Comparison of ENCODE assay signal across 9 cellular contexts in genomic region chr6:30829639-30830250, GRCh38. TPM values are rescaled to one million over a fixed set of nuclear protein-coding genes. Genes with fewer than 3 reads are reported as not detected.
DNase-seq lines count a peak whose midpoint lies in the region; ATAC-seq and TF ChIP-seq lines count a peak whose summit lies in the region.
"Had no signal": no experiment of that assay in that cellular context is flagged by ENCODE, and none has a peak within 500 bp of the region (broad histone marks: within the 10 kb centered on the region; RNA-seq: fewer than 3 reads in every experiment).

No MANE protein-coding gene starts in this region.

- H3K27ac ChIP-seq in DND-41 (ENCODE audit: low read length): peak overlapping the region; percentile 96
- no peak overlapping the region for H3K27ac ChIP-seq in PC-3 (ENCODE audit: low read length)
- no peak overlapping the region for H3K27ac ChIP-seq in duodenal mucosa (ENCODE audit: low read depth, low read length)
- H3K27ac ChIP-seq in psoas muscle: peak overlapping the region; percentile 95
- no peak overlapping the region for H3K27ac ChIP-seq in smooth muscle cell (ENCODE audit: low read depth)

- H3K79me2 ChIP-seq in DND-41 (ENCODE audit: insufficient read depth, low read length) (no peaks in the 10 kb centered on the region), PC-3 (ENCODE audit: low read length) (no peaks in the 10 kb centered on the region), smooth muscle cell (ENCODE audit: low read depth) (no peaks in the 10 kb centered on the region)

- H3K9me3 ChIP-seq in DND-41 (ENCODE audit: insufficient read depth, low read length, severe bottlenecking): no peaks in the 10 kb centered on the region
- H3K9me3 ChIP-seq in PC-3 (ENCODE audit: low read length): no peaks in the 10 kb centered on the region
- no peaks in the 10 kb centered on the region for H3K9me3 ChIP-seq in duodenal mucosa (ENCODE audit: control insufficient read depth in 1 of 2, low read length in 2 of 2)
- no peaks in the 10 kb centered on the region for H3K9me3 ChIP-seq in psoas muscle
- H3K9me3 ChIP-seq in smooth muscle cell (replicated peaks; ENCODE audit: low read depth): no peaks in the 10 kb centered on the region

- POLR2A ChIA-PET in PC-3 (lab: Charles Lee; ENCODE audit: unreplicated experiment): no interaction called here

- peak overlapping the region in 1 of 2 experiments; percentile 40; a peak in 1 of 4 replicates for H3K4me3 ChIP-seq in DND-41 (ENCODE audit: low read depth in 1 of 2, low read length in 2 of 2)
- H3K4me3 ChIP-seq in PC-3 (ENCODE audit: low read length): no peak overlapping the region
- H3K4me3 ChIP-seq in duodenal mucosa (ENCODE audit: low read depth in 1 of 2, low read length in 2 of 2): peak overlapping the region; percentile 10 to 50
- no peak overlapping the region for H3K4me3 ChIP-seq in psoas muscle
- H3K4me3 ChIP-seq in smooth muscle cell: no peak overlapping the region

- H3F3A ChIP-seq in PC-3 (ENCODE audit: low read length, unreplicated experiment) (no peaks in the 10 kb centered on the region), smooth muscle cell (ENCODE audit: low read depth) (no peaks in the 10 kb centered on the region)

- H3K36me3 ChIP-seq in DND-41 (ENCODE audit: insufficient read depth, low read length): no peaks in the 10 kb centered on the region
- H3K36me3 ChIP-seq in PC-3 (ENCODE audit: low read depth, low read length): no peaks in the 10 kb centered on the region
- H3K36me3 ChIP-seq in duodenal mucosa (ENCODE audit: control insufficient read depth in 1 of 2, insufficient read depth in 2 of 2, low read length in 2 of 2): no peaks in the 10 kb centered on the region
- H3K36me3 ChIP-seq in psoas muscle (ENCODE audit: insufficient read depth in 1 of 2, low read depth in 1 of 2): no peaks in the 10 kb centered on the region
- H3K36me3 ChIP-seq in smooth muscle cell (ENCODE audit: low read depth): no peaks in the 10 kb centered on the region

- H3K9me2 ChIP-seq in PC-3 (replicated peaks; ENCODE audit: low read length): no peaks in the 10 kb centered on the region

- H3K4me1 ChIP-seq in DND-41 (ENCODE audit: insufficient read depth, low read length) (peaks cover 69% of the 10 kb centered on the region), PC-3 (ENCODE audit: insufficient read depth, low read length) (peaks cover 34% of the 10 kb centered on the region), duodenal mucosa (ENCODE audit: control insufficient read depth in 1 of 2, insufficient read depth in 2 of 2, low read length in 2 of 2) (peaks cover 19 to 21% of the 10 kb centered on the region in 2 donors), psoas muscle (peaks cover 34% of the 10 kb centered on the region), smooth muscle cell (ENCODE audit: low read depth) (peaks cover 4% of the 10 kb centered on the region)

- WGBS in psoas muscle, 3 donors: 82 to 85% (median 83%) methylated on average over 6 of the region's 6 CpGs
- 65% methylated on average over 6 of the region's 6 CpGs for WGBS in smooth muscle cell (ENCODE audit: low lambda C conversion rate)

- H4K20me1 ChIP-seq in DND-41 (ENCODE audit: insufficient read depth, low read length) (no peaks in the 10 kb centered on the region), PC-3 (ENCODE audit: low read length) (no peaks in the 10 kb centered on the region), smooth muscle cell (ENCODE audit: low read depth) (no peaks in the 10 kb centered on the region)

- DNase-seq in DND-41 (peak; percentile 38), PC-3 (peak; percentile 14), psoas muscle (no peak), dermis blood vessel endothelial cell (no peak), retina (no peak), NCI-H2171 treated with DMSO at 0.1 percent for 48 hours (lab: John Stamatoyannopoulos, UW) (no peak), smooth muscle cell (lab: John Stamatoyannopoulos, UW; ENCODE audit: unreplicated experiment) (no peak)
- DNase-seq: kidney glomerular epithelial cell had no signal

- H2AFZ ChIP-seq in DND-41 (ENCODE audit: low read depth, low read length): no peak overlapping the region
- H2AFZ ChIP-seq in PC-3 (ENCODE audit: low read length): no peak overlapping the region
- H2AFZ ChIP-seq in smooth muscle cell (ENCODE audit: low read depth): no peak overlapping the region

- intact Hi-C loops in PC-3 (cut with micrococcal nuclease) (loop anchor here (2.0 kb wide), 1 partner anchor 241 kb away; no protein-coding TSS in a partner anchor), psoas muscle (cut with DNase I) (loop anchor here (2.0 to 5.0 kb wide), 5 partner anchors 47 to 258 kb away; partner anchors contain the start of genes FLOT1 (in 1 of the 2) and IER3 (in 1 of the 2))

- TF ChIP-seq CTCF in DND-41 (IDR thresholded peaks at IDR 0.05; ENCODE audit: borderline replicate concordance, extremely low read depth, low read length, poor library complexity, severe bottlenecking) (peak; percentile 38), PC-3 (conservative IDR thresholded peaks at IDR 0.05; ENCODE audit: low read depth, low read length) (peak; percentile 34; the same call in 1 of the 2 replicates), psoas muscle (IDR thresholded peaks at IDR 0.05) (no peak), smooth muscle cell (IDR thresholded peaks at IDR 0.05; ENCODE audit: borderline replicate concordance, insufficient read depth, poor library complexity, severe bottlenecking) (no peak)

- ATAC-seq in DND-41 (ENCODE audit: insufficient read depth, low read depth): no peak
- no peak for ATAC-seq in PC-3
- ATAC-seq in psoas muscle: no peak

- CTCF ChIA-PET in PC-3 (lab: Charles Lee): interaction anchor here (1.6 kb wide), 1 partner anchor 47 kb away, joined by 6 read pairs; no protein-coding TSS in a partner anchor

- BruUV-seq in PC-3 (replicated peaks; lab: Mats Ljungman, UMichigan): no TSS peak

- H3K9ac ChIP-seq in DND-41 (ENCODE audit: low read depth, low read length) (peak overlapping the region; percentile 52), PC-3 (ENCODE audit: low read length) (no peak overlapping the region), duodenal mucosa (ENCODE audit: low read depth in 1 of 2, low read length in 2 of 2) (peak overlapping the region in 1 of 2 donors; percentile 43), smooth muscle cell (ENCODE audit: low read depth) (no peak overlapping the region)

- peak overlapping the region; percentile 43 for H3K4me2 ChIP-seq in DND-41 (ENCODE audit: insufficient read depth, low read length)
- H3K4me2 ChIP-seq in PC-3 (ENCODE audit: low read length): no peak overlapping the region
- H3K4me2 ChIP-seq in smooth muscle cell: no peak overlapping the region

- no peaks in the 10 kb centered on the region for H3K27me3 ChIP-seq in DND-41 (ENCODE audit: insufficient read depth, low read length, poor library complexity)
- H3K27me3 ChIP-seq in PC-3 (ENCODE audit: low read length): no peaks in the 10 kb centered on the region
- no peaks in the 10 kb centered on the region for H3K27me3 ChIP-seq in duodenal mucosa (ENCODE audit: control insufficient read depth in 1 of 2, insufficient read depth in 2 of 2, low read length in 2 of 2)
- no peaks in the 10 kb centered on the region for H3K27me3 ChIP-seq in psoas muscle (ENCODE audit: insufficient read depth in 3 of 3, low read length in 2 of 3)
- no peaks in the 10 kb centered on the region for H3K27me3 ChIP-seq in smooth muscle cell (ENCODE audit: low read depth)

RNA-seq across cellular contexts. Expression of gene DDR1, which starts 54.6 kb away (rescaled TPM):
- total RNA-seq in PC-3 (2014; rRNA removed) (108 and 144 TPM in 2 replicates), psoas muscle (100 to 1,000 TPM in 1 of 4 donors, 10 to 100 TPM in 3; 26.3 to 129 (median 54.2) TPM), dermis blood vessel endothelial cell (8.5 and 9.1 TPM in 2 replicates), smooth muscle cell (30.7 and 82.6 TPM in 2 replicates)
- polyA plus RNA-seq in psoas muscle (10 to 100 TPM in 2 of 3 donors, 1 to 10 TPM in 1; 2.2 to 10.8 (median 10.5) TPM), smooth muscle cell (23.8 and 77.3 TPM in 2 replicates)

Comparison
In these comparisons a context has a peak if more than half of its experiments do, and no peak if none do; other contexts are left out.
1. DNase-seq: peak in DND-41 (single experiment) and PC-3 (single experiment); none in psoas muscle (0 of 2), dermis blood vessel endothelial cell (single experiment), retina (single experiment), NCI-H2171 treated with DMSO at 0.1 percent for 48 hours (single experiment) and smooth muscle cell (single experiment).
2. H3K27ac ChIP-seq: peak in DND-41 (single experiment) and psoas muscle (single experiment); none in PC-3 (single experiment), duodenal mucosa (single experiment) and smooth muscle cell (single experiment).
3. H3K4me3 ChIP-seq: peak in duodenal mucosa (2 of 2); none in PC-3 (single experiment), psoas muscle (single experiment) and smooth muscle cell (single experiment).
4. CTCF ChIP-seq: peak in DND-41 (single experiment) and PC-3 (single experiment); none in psoas muscle (single experiment) and smooth muscle cell (single experiment).